Comparison of ENCODE assay signal across 17 cellular contexts in the genomic region with DNA sequence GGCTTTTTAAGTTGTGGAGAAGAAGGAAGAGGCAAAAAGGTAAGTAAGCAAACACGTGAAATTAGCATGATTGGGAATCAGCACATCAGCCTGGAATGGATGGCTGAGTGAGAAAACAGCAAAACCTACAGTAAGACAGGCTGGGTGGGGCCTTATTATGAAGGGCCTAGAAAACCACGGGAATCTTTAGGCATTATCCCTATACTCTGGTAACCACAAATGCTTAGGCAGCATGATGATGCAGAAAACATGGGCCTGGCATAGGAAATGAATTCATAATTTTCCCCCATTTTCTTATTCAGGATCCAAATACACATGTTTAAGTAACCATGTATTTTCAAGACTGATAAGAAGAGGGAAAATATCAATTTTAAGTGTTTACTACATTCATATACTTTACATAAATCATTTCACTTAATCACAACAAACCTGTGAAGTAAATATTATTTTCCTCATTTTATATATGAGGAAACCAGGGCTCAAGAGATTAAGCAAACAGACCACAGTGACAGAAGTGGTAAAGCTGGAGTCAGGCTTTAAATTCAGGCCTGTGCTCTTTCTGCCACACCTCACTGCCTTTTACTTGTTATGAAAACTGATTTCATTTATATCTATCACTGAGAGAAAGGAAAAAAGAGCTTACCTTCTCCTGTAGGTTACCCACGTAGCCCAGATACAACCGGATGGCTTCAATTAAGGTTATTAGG. TPM values are rescaled to one million over a fixed set of nuclear protein-coding genes. Genes with fewer than 3 reads are reported as not detected.
DNase-seq lines count a peak whose midpoint lies in the region; ATAC-seq and TF ChIP-seq lines count a peak whose summit lies in the region.
"Had no signal": no experiment of that assay in that cellular context is flagged by ENCODE, and none has a peak within 500 bp of the region (broad histone marks: within the 10 kb centered on the region; RNA-seq: fewer than 3 reads in every experiment).

No MANE protein-coding gene starts in this region.

- no peaks in the 10 kb centered on the region for H3K27me3 ChIP-seq in CD8-positive, alpha-beta memory T cell (ENCODE audit: insufficient read depth, low read length, poor library complexity, severe bottlenecking)
- H3K27me3 ChIP-seq in adipocyte (replicated peaks; ENCODE audit: control insufficient read depth, insufficient read depth, low read length) (no peaks in the 10 kb centered on the region), foreskin keratinocyte (no peaks in the 10 kb centered on the region)
- H3K27me3 ChIP-seq: neutrophil, suprapubic skin had no signal

- H3K4me3 ChIP-seq in CD8-positive, alpha-beta memory T cell (ENCODE audit: low read length), result no peak overlapping the region
- no peak overlapping the region for H3K4me3 ChIP-seq in adipocyte (ENCODE audit: low read length)
- H3K4me3 ChIP-seq: lung, suprapubic skin had no signal

- no peak for TF ChIP-seq CTCF in HFFc6 (IDR thresholded peaks at IDR 0.05)
- no peak for TF ChIP-seq CTCF in foreskin keratinocyte (conservative IDR thresholded peaks at IDR 0.05)

- H3K9me3 ChIP-seq in CD8-positive, alpha-beta memory T cell (ENCODE audit: low read length), result no peaks in the 10 kb centered on the region
- no peaks in the 10 kb centered on the region for H3K9me3 ChIP-seq in adipocyte (ENCODE audit: control insufficient read depth, low read length)
- H3K9me3 ChIP-seq: neutrophil, suprapubic skin had no signal

- H3K9ac ChIP-seq in adipocyte (ENCODE audit: low read length), result no peak overlapping the region

- H3K4me1 ChIP-seq in CD8-positive, alpha-beta memory T cell (ENCODE audit: insufficient read depth, low read length), result no peaks in the 10 kb centered on the region
- peaks cover 11% of the 10 kb centered on the region for H3K4me1 ChIP-seq in adipocyte (ENCODE audit: control insufficient read depth, insufficient read depth, low read length)
- peaks cover 5% of the 10 kb centered on the region for H3K4me1 ChIP-seq in foreskin keratinocyte

- H3K27me3 Mint-ChIP-seq in CD8-positive, alpha-beta memory T cell, result peaks cover 2 to 20% of the 10 kb centered on the region in 2 donors
- no peaks in the 10 kb centered on the region for H3K27me3 Mint-ChIP-seq in HFFc6 (ENCODE audit: insufficient read depth)
- H3K27me3 Mint-ChIP-seq in activated naive CD4-positive, alpha-beta T cell treated with anti-CD3 and anti-CD28 coated beads for 36 hours (ENCODE audit: low read depth), result peaks cover 9% of the 10 kb centered on the region
- peaks cover 12% of the 10 kb centered on the region for H3K27me3 Mint-ChIP-seq in activated T-cell treated with anti-CD3 and anti-CD28 coated beads, Interleukin-2, amount 50 U/mL, for 72 hours (ENCODE audit: low read depth)

- H3K9me3 Mint-ChIP-seq in CD8-positive, alpha-beta memory T cell, result no peaks in the 10 kb centered on the region
- H3K9me3 Mint-ChIP-seq in HFFc6, result no peaks in the 10 kb centered on the region
- no peaks in the 10 kb centered on the region for H3K9me3 Mint-ChIP-seq in activated naive CD4-positive, alpha-beta T cell treated with anti-CD3 and anti-CD28 coated beads for 36 hours
- H3K9me3 Mint-ChIP-seq in activated T-cell treated with anti-CD3 and anti-CD28 coated beads, Interleukin-2, amount 50 U/mL, for 72 hours, result no peaks in the 10 kb centered on the region
- H3K9me3 Mint-ChIP-seq: endodermal cell had no signal

- intact Hi-C loops in activated naive CD4-positive, alpha-beta T cell treated with anti-CD3 and anti-CD28 coated beads for 36 hours (cut with micrococcal nuclease), result no loop called here

- H3K27ac Mint-ChIP-seq in CD8-positive, alpha-beta memory T cell, result peak overlapping the region in 1 of 8 donors; percentile 66
- peak overlapping the region; percentile 91 for H3K27ac Mint-ChIP-seq in HFFc6
- H3K27ac Mint-ChIP-seq in activated naive CD4-positive, alpha-beta T cell treated with anti-CD3 and anti-CD28 coated beads for 36 hours, result no peak overlapping the region
- H3K27ac Mint-ChIP-seq in activated T-cell treated with anti-CD3 and anti-CD28 coated beads, Interleukin-2, amount 50 U/mL, for 72 hours, result no peak overlapping the region
- H3K27ac Mint-ChIP-seq: endodermal cell, T-helper 17 cell had no signal

- POLR2A ChIA-PET in CD8-positive, alpha-beta memory T cell (lab: Charles Lee), result no interaction called here

- peaks cover 7 to 13% (median 10%) of the 10 kb centered on the region in 3 donors for H3K4me1 Mint-ChIP-seq in CD8-positive, alpha-beta memory T cell
- H3K4me1 Mint-ChIP-seq in HFFc6 (ENCODE audit: low read depth), result peaks cover 56% of the 10 kb centered on the region
- peaks cover 7% of the 10 kb centered on the region for H3K4me1 Mint-ChIP-seq in activated naive CD4-positive, alpha-beta T cell treated with anti-CD3 and anti-CD28 coated beads for 36 hours (ENCODE audit: low read depth)
- peaks cover 12% of the 10 kb centered on the region for H3K4me1 Mint-ChIP-seq in activated T-cell treated with anti-CD3 and anti-CD28 coated beads, Interleukin-2, amount 50 U/mL, for 72 hours (ENCODE audit: low read depth)

- CTCF ChIA-PET in CD8-positive, alpha-beta memory T cell (lab: Charles Lee), result no interaction called here
- CTCF ChIA-PET in activated naive CD4-positive, alpha-beta T cell treated with anti-CD3 and anti-CD28 coated beads for 36 hours (lab: Charles Lee), result no interaction called here

- peaks cover 0 to 2% (median 0%) of the 10 kb centered on the region in 3 donors for H3K36me3 Mint-ChIP-seq in CD8-positive, alpha-beta memory T cell
- H3K36me3 Mint-ChIP-seq in HFFc6 (ENCODE audit: low read depth), result no peaks in the 10 kb centered on the region
- no peaks in the 10 kb centered on the region for H3K36me3 Mint-ChIP-seq in activated naive CD4-positive, alpha-beta T cell treated with anti-CD3 and anti-CD28 coated beads for 36 hours (ENCODE audit: low read depth)
- H3K36me3 Mint-ChIP-seq in activated T-cell treated with anti-CD3 and anti-CD28 coated beads, Interleukin-2, amount 50 U/mL, for 72 hours (ENCODE audit: insufficient read depth in 2 of 2), result no peaks in the 10 kb centered on the region

- DNase-seq in CD8-positive, alpha-beta memory T cell, result no peak
- DNase-seq in HFFc6, result peak; percentile 80
- DNase-seq in adipocyte (ENCODE audit: low read depth), result peak; percentile 70
- peak; percentile 66 to 85 for DNase-seq in foreskin keratinocyte
- no peak for DNase-seq in activated naive CD4-positive, alpha-beta T cell treated with anti-CD3 and anti-CD28 coated beads for 36 hours
- no peak for DNase-seq in activated T-cell treated with anti-CD3 and anti-CD28 coated beads, Interleukin-2, amount 50 U/mL, for 72 hours
- DNase-seq in NCI-H526 treated with DMSO at 0.1 percent for 48 hours (lab: John Stamatoyannopoulos, UW), result no peak
- DNase-seq: activated CD4-positive, alpha-beta T cell treated with anti-CD3 and anti-CD28 coated beads, Interleukin-2, amount 50 U/mL, for 1 hour; activated T-cell treated with anti-CD3 and anti-CD28 coated beads, Interleukin-2, amount 50 U/mL, for 48 hours; endodermal cell; Karpas-422; NCI-H2081 treated with DMSO at 0.1 percent for 48 hours; T-helper 17 cell had no signal

- H3K4me3 Mint-ChIP-seq in CD8-positive, alpha-beta memory T cell, result no peak overlapping the region
- 0 out of 2 replicates have a peak overlapping the region, but pooled peaks have one; percentile 2 for H3K4me3 Mint-ChIP-seq in HFFc6
- no peak overlapping the region for H3K4me3 Mint-ChIP-seq in activated naive CD4-positive, alpha-beta T cell treated with anti-CD3 and anti-CD28 coated beads for 36 hours
- no peak overlapping the region for H3K4me3 Mint-ChIP-seq in activated T-cell treated with anti-CD3 and anti-CD28 coated beads, Interleukin-2, amount 50 U/mL, for 72 hours
- H3K4me3 Mint-ChIP-seq: endodermal cell, T-helper 17 cell had no signal

- peak; percentile 36 for ATAC-seq in foreskin keratinocyte
- ATAC-seq in activated T-cell treated with anti-CD3 and anti-CD28 coated beads, Interleukin-2, amount 50 U/mL, for 72 hours (replicated peaks in 1 of 2), result no peak
- no peak for ATAC-seq in HG03196 (IDR thresholded peaks at IDR 0.05; ENCODE audit: unreplicated experiment)
- ATAC-seq: T-helper 17 cell had no signal

- peak overlapping the region; percentile 35 for H3K27ac ChIP-seq in CD8-positive, alpha-beta memory T cell (ENCODE audit: low read depth, low read length)
- peak overlapping the region; percentile 63 for H3K27ac ChIP-seq in foreskin keratinocyte
- H3K27ac ChIP-seq: neutrophil, suprapubic skin had no signal

- H3K36me3 ChIP-seq in CD8-positive, alpha-beta memory T cell (ENCODE audit: insufficient read depth, low read length), result no peaks in the 10 kb centered on the region
- H3K36me3 ChIP-seq in adipocyte (ENCODE audit: control insufficient read depth, insufficient read depth, low read length, severe bottlenecking), result no peaks in the 10 kb centered on the region
- H3K36me3 ChIP-seq: neutrophil had no signal

RNA-seq across cellular contexts. Expression of gene TMEM17, which starts 4.0 kb away (rescaled TPM):
- total RNA-seq in CD8-positive, alpha-beta memory T cell, result under 1 TPM; 0.35 to 0.84 TPM
- not detected for polyA plus RNA-seq in CD8-positive, alpha-beta memory T cell
- 1 to 10 TPM; 2.4 to 4.4 (median 3.4) TPM for total RNA-seq in HFFc6 (2021; fragmentation: NEBNext Ultra II Directional; extraction: Animal tissue kit (Norgen Biotek cat#: 25700))
- total RNA-seq in foreskin keratinocyte, result 2.3 and 2.5 TPM in 2 replicates
- polyA plus RNA-seq in foreskin keratinocyte, result 1.9 and 2.1 TPM in 2 replicates
- total RNA-seq in activated naive CD4-positive, alpha-beta T cell treated with anti-CD3 and anti-CD28 coated beads for 36 hours, result under 1 TPM in 1 of 2 experiments, not detected in 1; 0.21 TPM
- under 1 TPM; 0.32 to 0.70 TPM for total RNA-seq in activated T-cell treated with anti-CD3 and anti-CD28 coated beads, Interleukin-2, amount 50 U/mL, for 72 hours
- total RNA-seq: T-helper 17 cell had no signal

Comparison
In these comparisons a context has a peak if more than half of its experiments do, and no peak if none do; other contexts are left out.
1. DNase-seq: peak in HFFc6 (single experiment), adipocyte (single experiment) and foreskin keratinocyte (2 of 2); none in CD8-positive, alpha-beta memory T cell (0 of 5), activated naive CD4-positive, alpha-beta T cell treated with anti-CD3 and anti-CD28 coated beads for 36 hours (single experiment), activated T-cell treated with anti-CD3 and anti-CD28 coated beads, Interleukin-2, amount 50 U/mL, for 72 hours (0 of 2) and NCI-H526 treated with DMSO at 0.1 percent for 48 hours (single experiment).